In the genomic region with DNA sequence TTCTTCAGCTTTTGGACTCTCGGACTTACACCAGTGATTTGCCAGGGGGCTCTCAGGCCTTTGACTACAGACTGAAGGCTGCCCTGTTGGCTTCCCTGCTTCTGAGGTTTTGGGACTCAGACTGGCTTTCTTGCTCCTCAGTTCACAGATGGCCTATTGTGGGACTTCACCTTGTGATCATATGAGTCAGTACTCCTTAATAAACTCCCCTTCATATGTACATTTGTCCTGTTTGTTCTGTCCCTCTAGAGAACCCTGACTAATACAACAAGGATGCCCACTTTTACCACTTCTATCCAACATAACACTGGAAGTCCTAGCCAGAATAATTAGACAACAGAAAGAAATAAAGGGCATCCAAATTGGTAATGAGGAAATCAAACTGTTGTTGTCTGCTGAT, we compare ENCODE assay signal across 22 cellular contexts.
DNase-seq lines count a peak whose midpoint lies in the region; ATAC-seq and TF ChIP-seq lines count a peak whose summit lies in the region.
"Had no signal": no experiment of that assay in that cellular context is flagged by ENCODE, and none has a peak within 500 bp of the region (broad histone marks: within the 10 kb centered on the region; RNA-seq: fewer than 3 reads in every experiment).

No MANE protein-coding gene starts in this region.

- H3K9me3 ChIP-seq in mammary epithelial cell (replicated peaks; ENCODE audit: insufficient read depth, low read length): no peaks in the 10 kb centered on the region
- H3K9me3 ChIP-seq in breast epithelium: no peaks in the 10 kb centered on the region
- no peaks in the 10 kb centered on the region for H3K9me3 ChIP-seq in mesenchymal stem cell (ENCODE audit: control insufficient read depth, low read length)
- H3K9me3 ChIP-seq: BE2C had no signal

- H3K9me3 Mint-ChIP-seq in activated naive CD8-positive, alpha-beta T cell treated with anti-CD3 and anti-CD28 coated beads, Interleukin-2, amount 50 U/mL, for 24 hours: no peaks in the 10 kb centered on the region

- ATAC-seq in activated naive CD8-positive, alpha-beta T cell treated with anti-CD3 and anti-CD28 coated beads, Interleukin-2, amount 50 U/mL, for 24 hours: no peak
- ATAC-seq: Panc1 had no signal

- no peaks in the 10 kb centered on the region for H3K4me1 ChIP-seq in mammary epithelial cell (ENCODE audit: insufficient read depth, low read length)
- H3K4me1 ChIP-seq in breast epithelium: no peaks in the 10 kb centered on the region
- no peaks in the 10 kb centered on the region for H3K4me1 ChIP-seq in mesenchymal stem cell (ENCODE audit: control insufficient read depth, insufficient read depth, low read depth, low read length)
- H3K4me1 ChIP-seq: BE2C had no signal

- no peak overlapping the region for H3K23ac ChIP-seq in mesenchymal stem cell (ENCODE audit: low read length in 2 of 2)

- H3K4me3 Mint-ChIP-seq in activated naive CD8-positive, alpha-beta T cell treated with anti-CD3 and anti-CD28 coated beads, Interleukin-2, amount 50 U/mL, for 24 hours: no peak overlapping the region
- H3K4me3 Mint-ChIP-seq: CD4-positive, CD25-positive, alpha-beta regulatory T cell; IgD-negative memory B cell had no signal

- no peak overlapping the region for H2AK5ac ChIP-seq in mesenchymal stem cell (ENCODE audit: low read length, severe bottlenecking)

- no peaks in the 10 kb centered on the region for H3K27me3 Mint-ChIP-seq in activated naive CD8-positive, alpha-beta T cell treated with anti-CD3 and anti-CD28 coated beads, Interleukin-2, amount 50 U/mL, for 24 hours
- H3K27me3 Mint-ChIP-seq: IgD-negative memory B cell had no signal

- H3K4me1 Mint-ChIP-seq in activated naive CD8-positive, alpha-beta T cell treated with anti-CD3 and anti-CD28 coated beads, Interleukin-2, amount 50 U/mL, for 24 hours: no peaks in the 10 kb centered on the region
- H3K4me1 Mint-ChIP-seq: CD4-positive, CD25-positive, alpha-beta regulatory T cell had no signal

- CTCF ChIA-PET in mammary epithelial cell (lab: Charles Lee; ENCODE audit: low non-redundant PET): no interaction called here

- no peak overlapping the region for H4K91ac ChIP-seq in mesenchymal stem cell (ENCODE audit: low read length)

- H2BK12ac ChIP-seq in mesenchymal stem cell (ENCODE audit: low read length in 2 of 2): no peak overlapping the region

- dilution Hi-C loops in mammary epithelial cell (cut with HindIII; ENCODE audit: low sequenced_read_pairs): no loop called here

- H2AFZ ChIP-seq in mammary epithelial cell (ENCODE audit: low read depth, low read length): no peak overlapping the region
- H2AFZ ChIP-seq in mesenchymal stem cell (ENCODE audit: low read depth, low read length): no peak overlapping the region

- no peaks in the 10 kb centered on the region for H3K27me3 ChIP-seq in mammary epithelial cell (ENCODE audit: insufficient read depth, low read length)
- no peaks in the 10 kb centered on the region for H3K27me3 ChIP-seq in breast epithelium
- no peaks in the 10 kb centered on the region for H3K27me3 ChIP-seq in mesenchymal stem cell (ENCODE audit: control insufficient read depth in 1 of 2, insufficient read depth in 1 of 2, low read length in 2 of 2)
- H3K27me3 ChIP-seq: BE2C, MG63 had no signal

- H3K4ac ChIP-seq in mesenchymal stem cell (ENCODE audit: low read depth in 1 of 2, low read length in 2 of 2): no peak overlapping the region

- no peak overlapping the region for H2BK5ac ChIP-seq in mesenchymal stem cell (ENCODE audit: low read depth, low read length, poor library complexity, severe bottlenecking)

- intact Hi-C loops in mammary epithelial cell (cut with micrococcal nuclease) (no loop called here), breast epithelium (cut with DNase I; ENCODE audit: low total_unique reads) (no loop called here)

- H3K27ac ChIP-seq in mammary epithelial cell (ENCODE audit: insufficient read depth, low read depth, low read length): no peak overlapping the region
- H3K27ac ChIP-seq in breast epithelium: no peak overlapping the region
- H3K27ac ChIP-seq in mesenchymal stem cell (ENCODE audit: low read length, poor library complexity, severe bottlenecking): no peak overlapping the region
- H3K27ac ChIP-seq: HL-60 had no signal

- no peaks in the 10 kb centered on the region for H3K79me2 ChIP-seq in mammary epithelial cell (ENCODE audit: insufficient read depth, low read length)

- H3K4me2 ChIP-seq in mammary epithelial cell (ENCODE audit: insufficient read depth, low read depth, low read length): no peak overlapping the region
- H3K4me2 ChIP-seq in mesenchymal stem cell (ENCODE audit: low read length, poor library complexity, severe bottlenecking): no peak overlapping the region

- H4K20me1 ChIP-seq in mammary epithelial cell (ENCODE audit: insufficient read depth, low read length): no peaks in the 10 kb centered on the region

- H3K36me3 ChIP-seq in mammary epithelial cell (ENCODE audit: insufficient read depth, low read length): no peaks in the 10 kb centered on the region
- H3K36me3 ChIP-seq in breast epithelium: no peaks in the 10 kb centered on the region
- H3K36me3 ChIP-seq in mesenchymal stem cell (ENCODE audit: control insufficient read depth in 1 of 2, insufficient read depth in 2 of 2, low read depth in 1 of 2, low read length in 2 of 2): no peaks in the 10 kb centered on the region
- H3K36me3 ChIP-seq: BE2C, MG63 had no signal

- peak; percentile 68 for DNase-seq in mammary epithelial cell
- no peak for DNase-seq in breast epithelium (ENCODE audit: low spot score in 2 of 2)
- peak; percentile 27 for DNase-seq in astrocyte of the hippocampus (ENCODE audit: low read depth, low spot score)
- DNase-seq in mesenchymal stem cell: peak; percentile 2
- DNase-seq in GF-D8 (lab: John Stamatoyannopoulos, UW): no peak
- DNase-seq in central memory CD4-positive, alpha-beta T cell: no peak
- DNase-seq in activated naive CD8-positive, alpha-beta T cell treated with anti-CD3 and anti-CD28 coated beads, Interleukin-2, amount 50 U/mL, for 24 hours: no peak
- DNase-seq in activated CD4-positive, CD25-positive, alpha-beta regulatory T cell treated with anti-CD3 and anti-CD28 coated beads, Interleukin-2, amount 50 U/mL, for 72 hours: no peak
- DNase-seq: 8988T; BE2C; Caco-2; CD4-positive, CD25-positive, alpha-beta regulatory T cell; DMS153; Karpas-422; MG63; NCI-H1092; NCI-H1436 treated with DMSO at 0.1 percent for 48 hours; NCI-H2029; NCI-H526 had no signal

- no peak overlapping the region for H3K14ac ChIP-seq in mesenchymal stem cell (ENCODE audit: low read length in 2 of 2)

- no peak overlapping the region for H2BK15ac ChIP-seq in mesenchymal stem cell (ENCODE audit: low read depth, poor library complexity, severe bottlenecking)

- in situ Hi-C loops in mammary epithelial cell (cut with MboI; ENCODE audit: low sequenced_read_pairs in 2 of 2): no loop called here

- TF ChIP-seq CTCF in mammary epithelial cell (conservative IDR thresholded peaks at IDR 0.05 in 1 of 2, IDR thresholded peaks at IDR 0.05 in 1 of 2; ENCODE audit: extremely low read depth in 1 of 2, insufficient read depth in 1 of 2, low read depth in 1 of 2, low read length in 2 of 2): no peak
- no peak for TF ChIP-seq CTCF in breast epithelium (IDR thresholded peaks at IDR 0.05)

- BruUV-seq in mammary epithelial cell (replicated peaks; lab: Mats Ljungman, UMichigan): no TSS peak

- no peak overlapping the region for H3K4me3 ChIP-seq in mammary epithelial cell (replicated peaks in 1 of 3; ENCODE audit: insufficient read depth in 1 of 3, low read depth in 2 of 3, low read length in 3 of 3)
- H3K4me3 ChIP-seq in breast epithelium: no peak overlapping the region
- no peak overlapping the region for H3K4me3 ChIP-seq in mesenchymal stem cell (ENCODE audit: insufficient read depth in 1 of 2, low read depth in 1 of 2, low read length in 2 of 2)
- H3K4me3 ChIP-seq: MG63 had no signal

- no peak overlapping the region for H4K8ac ChIP-seq in mesenchymal stem cell (ENCODE audit: low read length)

- H3K27ac Mint-ChIP-seq in activated naive CD8-positive, alpha-beta T cell treated with anti-CD3 and anti-CD28 coated beads, Interleukin-2, amount 50 U/mL, for 24 hours: no peak overlapping the region
- H3K27ac Mint-ChIP-seq: CD4-positive, CD25-positive, alpha-beta regulatory T cell; IgD-negative memory B cell had no signal

- H3K9ac ChIP-seq in mammary epithelial cell (ENCODE audit: insufficient read depth, low read length) (no peak overlapping the region), mesenchymal stem cell (ENCODE audit: low read length) (no peak overlapping the region)

- WGBS in mammary epithelial cell (ENCODE audit: low coverage, missing lambda C conversion rate): 100% methylated on average over 1 of the region's 1 CpG
- WGBS in mesenchymal stem cell: 88% methylated on average over 1 of the region's 1 CpG

- no peak for TF ChIP-seq POLR2A in breast epithelium (IDR thresholded peaks at IDR 0.05)

- H3K36me3 Mint-ChIP-seq in activated naive CD8-positive, alpha-beta T cell treated with anti-CD3 and anti-CD28 coated beads, Interleukin-2, amount 50 U/mL, for 24 hours (ENCODE audit: low read depth): no peaks in the 10 kb centered on the region
- H3K36me3 Mint-ChIP-seq: CD4-positive, CD25-positive, alpha-beta regulatory T cell had no signal

- no peaks in the 10 kb centered on the region for H3K79me1 ChIP-seq in mesenchymal stem cell (replicated peaks; ENCODE audit: low read length, poor library complexity, severe bottlenecking)

- no peak overlapping the region for H2BK120ac ChIP-seq in mesenchymal stem cell (ENCODE audit: low read depth, low read length)

- H3K18ac ChIP-seq in mesenchymal stem cell (ENCODE audit: low read depth in 1 of 2, low read length in 2 of 2): no peak overlapping the region

Comparison
In these comparisons a context has a peak if more than half of its experiments do, and no peak if none do; other contexts are left out.
1. DNase-seq: peak in mammary epithelial cell (single experiment), astrocyte of the hippocampus (single experiment) and mesenchymal stem cell (single experiment); none in breast epithelium (0 of 2), GF-D8 (single experiment), central memory CD4-positive, alpha-beta T cell (single experiment), activated naive CD8-positive, alpha-beta T cell treated with anti-CD3 and anti-CD28 coated beads, Interleukin-2, amount 50 U/mL, for 24 hours (single experiment) and activated CD4-positive, CD25-positive, alpha-beta regulatory T cell treated with anti-CD3 and anti-CD28 coated beads, Interleukin-2, amount 50 U/mL, for 72 hours (single experiment).